ENCODE assay signal across 8 cellular contexts in genomic region chr17:47840742-47841487, GRCh38. TPM values are rescaled to one million over a fixed set of nuclear protein-coding genes. Genes with fewer than 3 reads are reported as not detected.
DNase-seq lines count a peak whose midpoint lies in the region; ATAC-seq and TF ChIP-seq lines count a peak whose summit lies in the region.

Gene SCRN2, minus strand, starts transcription at chr17:47841273. Its CDS starts 430 bp downstream, at chr17:47840843.

- H3K4me1 ChIP-seq in adipocyte (ENCODE audit: control insufficient read depth, insufficient read depth, low read length) (peaks cover 44% of the 10 kb centered on the region), heart right ventricle (peaks cover 0 to 42% (median 21%) of the 10 kb centered on the region in 9 donors)

- peak within 1 kb of the TSS; percentile 94 for H3K4me3 Mint-ChIP-seq in progenitor cell of endocrine pancreas (ENCODE audit: low read depth)

- peak; percentile 88 to 97 (median 95) for ATAC-seq in heart right ventricle

- peaks cover 20% of the 10 kb centered on the region for H3K4me1 Mint-ChIP-seq in progenitor cell of endocrine pancreas (ENCODE audit: low read depth)

- H3K27me3 ChIP-seq in adipocyte (replicated peaks; ENCODE audit: control insufficient read depth, insufficient read depth, low read length) (peaks cover 10% of the 10 kb centered on the region), heart right ventricle (peaks cover 0 to 20% (median 16%) of the 10 kb centered on the region in 7 donors)

- H3K27ac ChIP-seq in heart right ventricle, result peak within 1 kb of the TSS in 9 of 10 donors; percentile 65 to 89 (median 77)

- H3K36me3 ChIP-seq in adipocyte (ENCODE audit: control insufficient read depth, insufficient read depth, low read length, severe bottlenecking), result peaks cover 12% of the 10 kb centered on the region
- peaks cover 0 to 30% (median 7%) of the 10 kb centered on the region in 9 donors for H3K36me3 ChIP-seq in heart right ventricle

- DNase-seq in GM04504 (ENCODE audit: low read depth) (peak; percentile 68), HFF-Myc (ENCODE audit: extremely low read depth, low read depth) (peak; percentile 38), NCI-H1105 (lab: John Stamatoyannopoulos, UW) (peak; percentile 82), T follicular helper cell (ENCODE audit: low read depth) (peak; percentile 66), adipocyte (ENCODE audit: low read depth) (peak; percentile 91), heart right ventricle (peak; percentile 91 to 94), progenitor cell of endocrine pancreas (ENCODE audit: low spot score, unreplicated experiment) (peak; percentile 97), ureter (ENCODE audit: low spot score) (peak; percentile 93)

- no peaks in the 10 kb centered on the region for H3K9me3 ChIP-seq in adipocyte (ENCODE audit: control insufficient read depth, low read length)
- no peaks in the 10 kb centered on the region for H3K9me3 ChIP-seq in heart right ventricle

- intact Hi-C loops in heart right ventricle (cut with DNase I), result loop anchor here (1.0 to 10.0 kb wide), 10 partner anchors 49 to 176 kb away; partner anchors contain the start of genes CDK5RAP3 (in 4 of the 10) and PNPO (in 4 of the 10)

- H3K9ac ChIP-seq in adipocyte (ENCODE audit: low read length), result peak within 1 kb of the TSS; percentile 94

- peaks cover 3% of the 10 kb centered on the region for H3K36me3 Mint-ChIP-seq in progenitor cell of endocrine pancreas (ENCODE audit: insufficient read depth)

- TF ChIP-seq CTCF in HFF-Myc (IDR thresholded peaks at IDR 0.05; ENCODE audit: low read depth, low read length, missing control alignments) (peak; percentile 93), heart right ventricle (IDR thresholded peaks at IDR 0.05) (peak; percentile 91 to 99 (median 97)), progenitor cell of endocrine pancreas (IDR thresholded peaks at IDR 0.05; ENCODE audit: unreplicated experiment) (peak; percentile 91)

- H3K4me3 ChIP-seq in HFF-Myc (replicated peaks; ENCODE audit: low read depth, low read length) (peak within 1 kb of the TSS; percentile 75), adipocyte (ENCODE audit: low read length) (peak within 1 kb of the TSS; percentile 80), heart right ventricle (peak within 1 kb of the TSS; percentile 63 to 92 (median 75))

- peaks cover 12% of the 10 kb centered on the region for H3K27me3 Mint-ChIP-seq in progenitor cell of endocrine pancreas

- WGBS in heart right ventricle, 2 donors, result 1% methylated on average over 50 to 55 of the region's 55 CpGs

- no peaks in the 10 kb centered on the region for H3K9me3 Mint-ChIP-seq in progenitor cell of endocrine pancreas (ENCODE audit: low read depth)

- peak within 1 kb of the TSS; percentile 97 for H3K27ac Mint-ChIP-seq in progenitor cell of endocrine pancreas

RNA-seq across cellular contexts. Expression of gene SCRN2, which starts in this region (rescaled TPM):
- total RNA-seq in heart right ventricle, result 10 to 100 TPM; 25.6 to 38.2 (median 34.5) TPM
- 10 to 100 TPM; 20.6 to 82.5 TPM for polyA plus RNA-seq in heart right ventricle
- total RNA-seq in progenitor cell of endocrine pancreas, result 58.6 and 59.0 TPM in 2 replicates
- 36.5 TPM for total RNA-seq in ureter

Comparison
In these comparisons a context has a peak if more than half of its experiments do, and no peak if none do; other contexts are left out.
1. Peak in every context shown above with its lines: DNase-seq, ATAC-seq, H3K4me3 ChIP-seq and H3K27ac ChIP-seq.
2. DNase-seq: peak in every context shown above with its lines; median percentile 97 in progenitor cell of endocrine pancreas; 93 in ureter; 92 in heart right ventricle; 91 in adipocyte; 82 in NCI-H1105; 68 in GM04504; 66 in T follicular helper cell; 38 in HFF-Myc.